9 cellular contexts compared by ENCODE assay signal in the genomic region with DNA sequence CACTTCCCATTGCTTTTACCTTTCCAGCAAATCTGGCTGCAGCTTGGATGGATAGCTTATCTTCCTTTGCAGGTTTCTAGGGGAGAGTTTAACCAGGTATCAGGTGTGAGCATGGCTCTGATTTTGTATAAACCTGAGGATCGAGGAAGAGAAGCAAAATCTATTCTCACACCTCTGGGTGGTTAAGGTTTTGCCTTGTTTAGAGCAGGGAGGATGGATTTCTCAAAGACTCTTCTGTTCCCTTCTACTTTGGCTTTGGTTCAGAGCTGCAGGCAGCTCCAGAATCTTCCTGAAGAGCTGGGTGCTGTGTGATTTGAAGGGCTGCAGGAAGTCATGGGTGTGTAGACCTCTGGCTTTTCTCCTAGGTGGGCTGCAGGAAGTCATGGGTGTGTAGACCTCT. TPM values are rescaled to one million over a fixed set of nuclear protein-coding genes. Genes with fewer than 3 reads are reported as not detected.
DNase-seq lines count a peak whose midpoint lies in the region; ATAC-seq and TF ChIP-seq lines count a peak whose summit lies in the region.
"Had no signal": no experiment of that assay in that cellular context is flagged by ENCODE, and none has a peak within 500 bp of the region (broad histone marks: within the 10 kb centered on the region; RNA-seq: fewer than 3 reads in every experiment).

No MANE protein-coding gene starts in this region.

- ATAC-seq in thoracic aorta (ENCODE audit: insufficient number of reproducible peaks, low FRiP score, low read depth): no peak
- ATAC-seq in GM19328 (IDR thresholded peaks at IDR 0.05; ENCODE audit: unreplicated experiment): no peak

- no peak for DNase-seq in activated CD4-positive, alpha-beta T cell treated with anti-CD3 and anti-CD28 coated beads, Interleukin-2, amount 10 ng/mL, durations not matched to agents 7 days and 5 days
- no peak for DNase-seq in activated CD4-positive, alpha-beta T cell treated with anti-CD3 and anti-CD28 coated beads, Interleukin-2, amount 50 U/mL, for 48 hours
- DNase-seq in astrocyte of the cerebellum (ENCODE audit: low read depth): no peak
- peak; percentile 73 for DNase-seq in medulla oblongata (ENCODE audit: extremely low spot score)
- DNase-seq in thoracic aorta (ENCODE audit: low spot score): no peak
- DNase-seq in NCI-H345 treated with DMSO at 0.1 percent for 48 hours (lab: John Stamatoyannopoulos, UW; ENCODE audit: unreplicated experiment): no peak
- no peak for DNase-seq in GM19240 (ENCODE audit: insufficient read length, low spot score)
- DNase-seq: activated CD4-positive, alpha-beta T cell treated with anti-CD3 and anti-CD28 coated beads, Interleukin-2, amount 50 U/mL, for 4 hours had no signal

- no peaks in the 10 kb centered on the region for H3K9me3 ChIP-seq in thoracic aorta

- H3K4me3 ChIP-seq in astrocyte of the cerebellum (ENCODE audit: low read depth, low read length) (peak overlapping the region; percentile 70), thoracic aorta (peak overlapping the region; percentile 95)

- peaks cover 23 to 40% of the 10 kb centered on the region in 2 donors for H3K4me1 ChIP-seq in thoracic aorta (ENCODE audit: control insufficient read depth in 1 of 2, low read depth in 2 of 2)

- H3K27me3 ChIP-seq in thoracic aorta (replicated peaks; ENCODE audit: insufficient read depth): no peaks in the 10 kb centered on the region

- CTCF ChIA-PET in activated CD4-positive, alpha-beta T cell treated with anti-CD3 and anti-CD28 coated beads, Interleukin-2, amount 10 ng/mL, durations not matched to agents 7 days and 5 days (lab: Charles Lee): interaction anchor here (0.8 to 2.1 kb wide), 3 partner anchors 9 to 59 kb away, joined by 3 to 5 read pairs (median 3); no protein-coding TSS in a partner anchor

- POLR2A ChIA-PET in activated CD4-positive, alpha-beta T cell treated with anti-CD3 and anti-CD28 coated beads, Interleukin-2, amount 10 ng/mL, durations not matched to agents 7 days and 5 days (lab: Charles Lee): interaction anchor here (0.5 kb wide), 1 partner anchor 666 kb away, joined by 3 read pairs; no protein-coding TSS in a partner anchor

- H3K27me3 Mint-ChIP-seq in activated CD4-positive, alpha-beta T cell treated with anti-CD3 and anti-CD28 coated beads, Interleukin-2, amount 10 ng/mL, durations not matched to agents 7 days and 5 days: peaks cover 22% of the 10 kb centered on the region

- H3K4me1 Mint-ChIP-seq in activated CD4-positive, alpha-beta T cell treated with anti-CD3 and anti-CD28 coated beads, Interleukin-2, amount 10 ng/mL, durations not matched to agents 7 days and 5 days: peaks cover 11% of the 10 kb centered on the region

- TF ChIP-seq CTCF in astrocyte of the cerebellum (IDR thresholded peaks at IDR 0.05; ENCODE audit: low read depth, low read length, missing control alignments): no peak
- no peak for TF ChIP-seq CTCF in thoracic aorta (IDR thresholded peaks at IDR 0.05)

- H3K9me3 Mint-ChIP-seq in activated CD4-positive, alpha-beta T cell treated with anti-CD3 and anti-CD28 coated beads, Interleukin-2, amount 10 ng/mL, durations not matched to agents 7 days and 5 days: no peaks in the 10 kb centered on the region

- H3K36me3 ChIP-seq in thoracic aorta: peaks cover 7% of the 10 kb centered on the region

- H3K27ac ChIP-seq in thoracic aorta: peak overlapping the region; percentile 55 to 61

- peak overlapping the region; percentile 65 for H3K4me3 Mint-ChIP-seq in activated CD4-positive, alpha-beta T cell treated with anti-CD3 and anti-CD28 coated beads, Interleukin-2, amount 10 ng/mL, durations not matched to agents 7 days and 5 days

- no peak overlapping the region for H3K27ac Mint-ChIP-seq in activated CD4-positive, alpha-beta T cell treated with anti-CD3 and anti-CD28 coated beads, Interleukin-2, amount 10 ng/mL, durations not matched to agents 7 days and 5 days

- in situ Hi-C loops in astrocyte of the cerebellum (cut with HindIII; ENCODE audit: low sequenced_read_pairs): no loop called here

- peaks cover 3% of the 10 kb centered on the region for H3K36me3 Mint-ChIP-seq in activated CD4-positive, alpha-beta T cell treated with anti-CD3 and anti-CD28 coated beads, Interleukin-2, amount 10 ng/mL, durations not matched to agents 7 days and 5 days (ENCODE audit: low read depth)

RNA-seq across cellular contexts. Expression of a gene that starts 1.7 kb away (rescaled TPM):
- 1 to 10 TPM in 1 of 2 experiments, under 1 TPM in 1; 0.99 to 1.6 TPM for total RNA-seq in activated CD4-positive, alpha-beta T cell treated with anti-CD3 and anti-CD28 coated beads, Interleukin-2, amount 10 ng/mL, durations not matched to agents 7 days and 5 days
- total RNA-seq in thoracic aorta: 100 to 1,000 TPM in 1 of 2 donors, 10 to 100 TPM in 1; 81.8 to 100 TPM

Comparison
In these comparisons a context has a peak if more than half of its experiments do, and no peak if none do; other contexts are left out.
1. RNA of a gene that starts 1.7 kb away (total RNA-seq): 81.8 to 100 TPM in thoracic aorta; 0.99 to 1.6 TPM in activated CD4-positive, alpha-beta T cell treated with anti-CD3 and anti-CD28 coated beads, Interleukin-2, amount 10 ng/mL, durations not matched to agents 7 days and 5 days; every median in the first group is over 10 times any median in the second.